Comparison of ENCODE assay signal across 19 cellular contexts in genomic region chr7:26485421-26486019, GRCh38.
"Had no signal": no experiment of that assay in that cellular context is flagged by ENCODE, and none has a peak within 500 bp of the region (broad histone marks: within the 10 kb centered on the region; RNA-seq: fewer than 3 reads in every experiment).

No MANE protein-coding gene starts in this region.

- FAIRE-seq: islet of Langerhans had no signal

- H3K4me1 ChIP-seq: adrenal gland, left lung had no signal

- H3K4me3 ChIP-seq: adrenal gland, cardiac muscle cell, dorsolateral prefrontal cortex, left lung had no signal

- DNase-seq: activated CD4-positive, alpha-beta memory T cell treated with anti-CD3 and anti-CD28 coated beads, Interleukin-2, amount 10 ng/mL, durations not matched to agents 7 days and 5 days; activated effector memory CD4-positive, alpha-beta T cell treated with Interleukin-2 at 50 U/mL for 16 hours; activated naive CD4-positive, alpha-beta T cell treated with anti-CD3 and anti-CD28 coated beads, Interleukin-2, amount 50 U/mL, for 16 hours; activated T-cell treated with anti-CD3 and anti-CD28 coated beads, Interleukin-2, amount 50 U/mL, for 24 hours; dorsolateral prefrontal cortex; endodermal cell; left lung; mammary epithelial cell; naive thymus-derived CD8-positive, alpha-beta T cell; posterior cingulate gyrus; stimulated activated CD4-positive, alpha-beta T cell treated with anti-CD3 and anti-CD28 coated beads, Interleukin-4, amount 100 ng/mL, for 4 hours; stimulated activated CD8-positive, alpha-beta memory T cell treated with anti-CD3 and anti-CD28 coated beads, Interleukin-4, amount 100 ng/mL, for 48 hours; stimulated activated naive CD4-positive, alpha-beta T cell treated with Interleukin-2 at 50 U/mL for 16 hours; T-helper 17 cell; trophoblast cell; WERI-Rb-1 had no signal

- H3K4me1 Mint-ChIP-seq: activated CD4-positive, alpha-beta memory T cell treated with anti-CD3 and anti-CD28 coated beads, Interleukin-2, amount 10 ng/mL, durations not matched to agents 7 days and 5 days; naive thymus-derived CD8-positive, alpha-beta T cell; T-helper 17 cell had no signal

- H3K27ac Mint-ChIP-seq: activated CD4-positive, alpha-beta memory T cell treated with anti-CD3 and anti-CD28 coated beads, Interleukin-2, amount 10 ng/mL, durations not matched to agents 7 days and 5 days; activated T-cell treated with anti-CD3 and anti-CD28 coated beads, Interleukin-2, amount 50 U/mL, for 24 hours; endodermal cell; naive thymus-derived CD8-positive, alpha-beta T cell; T-helper 17 cell had no signal

- H3K36me3 Mint-ChIP-seq: naive thymus-derived CD8-positive, alpha-beta T cell had no signal

- H3K36me3 ChIP-seq: adrenal gland, cardiac muscle cell, left lung, WERI-Rb-1 had no signal

- H3K27me3 ChIP-seq: adrenal gland, cardiac muscle cell, left lung had no signal

- H3K9me3 Mint-ChIP-seq: activated CD4-positive, alpha-beta memory T cell treated with anti-CD3 and anti-CD28 coated beads, Interleukin-2, amount 10 ng/mL, durations not matched to agents 7 days and 5 days; activated T-cell treated with anti-CD3 and anti-CD28 coated beads, Interleukin-2, amount 50 U/mL, for 24 hours; naive thymus-derived CD8-positive, alpha-beta T cell had no signal

- H3K27ac ChIP-seq: cardiac muscle cell, dorsolateral prefrontal cortex, left lung, WERI-Rb-1 had no signal

- H3K9me3 ChIP-seq: adrenal gland, left lung had no signal

- ATAC-seq: left lung; naive thymus-derived CD8-positive, alpha-beta T cell; T-helper 17 cell had no signal

- H3K4me3 Mint-ChIP-seq: activated CD4-positive, alpha-beta memory T cell treated with anti-CD3 and anti-CD28 coated beads, Interleukin-2, amount 10 ng/mL, durations not matched to agents 7 days and 5 days; activated T-cell treated with anti-CD3 and anti-CD28 coated beads, Interleukin-2, amount 50 U/mL, for 24 hours; endodermal cell; naive thymus-derived CD8-positive, alpha-beta T cell; T-helper 17 cell had no signal
